8 cellular contexts compared by ENCODE assay signal in the genomic region with DNA sequence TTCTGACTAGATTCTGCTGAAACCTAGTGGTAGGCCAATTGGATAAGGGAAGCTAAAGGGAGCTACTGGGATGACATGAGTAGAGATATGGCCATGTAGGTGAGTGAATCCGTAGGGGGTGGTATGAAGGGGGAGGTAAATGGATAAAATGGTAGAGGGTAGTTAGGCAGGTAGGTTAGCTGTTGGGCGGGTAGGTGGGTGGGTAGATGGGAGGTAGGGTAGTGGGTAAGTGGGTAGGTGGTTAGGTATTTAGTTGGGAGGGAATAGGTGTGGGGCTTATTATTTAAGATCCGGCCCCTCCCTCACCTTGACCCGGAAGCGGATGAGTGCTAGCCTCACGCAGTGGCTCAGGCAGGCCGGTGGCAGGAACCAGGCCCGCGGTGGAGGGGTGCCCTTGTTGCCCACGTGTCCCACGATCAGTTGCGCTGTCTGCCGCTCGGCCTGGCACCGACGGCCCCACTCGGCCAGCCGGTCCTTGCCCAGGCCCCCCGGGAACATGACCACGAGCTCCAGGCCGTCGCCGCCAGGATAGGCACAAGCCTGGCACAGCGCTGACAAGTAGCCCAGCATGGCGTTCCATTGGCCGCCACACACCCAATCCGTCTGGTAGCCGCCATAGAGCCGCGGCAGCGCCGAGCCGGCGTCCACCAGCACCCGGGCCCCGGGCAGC. TPM values are rescaled to one million over a fixed set of nuclear protein-coding genes. Genes with fewer than 3 reads are reported as not detected.
DNase-seq lines count a peak whose midpoint lies in the region; ATAC-seq and TF ChIP-seq lines count a peak whose summit lies in the region.

No MANE protein-coding gene starts in this region.

- H3K9me2 ChIP-seq in PC-9 (ENCODE audit: insufficient read depth), result no peaks in the 10 kb centered on the region

- peaks cover 50% of the 10 kb centered on the region for H3K4me1 Mint-ChIP-seq in CD8-positive, alpha-beta T cell (ENCODE audit: low read depth)
- H3K4me1 Mint-ChIP-seq in nephron progenitor cell, result peaks cover 37% of the 10 kb centered on the region

- intact Hi-C loops in CD8-positive, alpha-beta T cell (cut with DNase I, micrococcal nuclease), result loop anchor here (1.0 to 10.0 kb wide), 11 partner anchors 138 to 1532 kb away; partner anchors contain the start of genes APEX2 (in 1 of the 2), GNL3L (in 1 of the 2), MAGED2 (in 1 of the 2) and PHF8 (in 1 of the 2)
- intact Hi-C loops in PC-9 (cut with micrococcal nuclease; ENCODE audit: unreplicated experiment) (loop anchor here (2.0 to 10.0 kb wide), 4 partner anchors 258 to 825 kb away; partner anchors contain the start of gene TSR2), stomach (cut with DNase I; ENCODE audit: low total_unique reads) (no loop called here)

- peak; percentile 24 to 74 (median 66) for DNase-seq in CD8-positive, alpha-beta T cell
- peak; percentile 52 to 54 for DNase-seq in PC-9
- DNase-seq in activated T-helper 1 cell treated with Interleukin-2 at 50 U/mL for 16 hours (ENCODE audit: low read depth), result peak; percentile 48
- DNase-seq in fibroblast of mammary gland (ENCODE audit: low read depth), result peak; percentile 17
- no peak for DNase-seq in nephron progenitor cell
- DNase-seq in stomach, result peak; percentile 65

- no peaks in the 10 kb centered on the region for H3K9me3 ChIP-seq in CD8-positive, alpha-beta T cell (ENCODE audit: low read length)
- H3K9me3 ChIP-seq in PC-9 (ENCODE audit: insufficient read depth, low read depth) (no peaks in the 10 kb centered on the region), stomach (no peaks in the 10 kb centered on the region)

- POLR2A ChIA-PET in CD8-positive, alpha-beta T cell (lab: Charles Lee), result interaction anchor here (0.7 to 2.3 kb wide), 6 partner anchors 10 to 1535 kb away, joined by 3 to 21 read pairs (median 4); partner anchors contain the start of genes MAGEH1, PHF8, RRAGB and TSR2
- POLR2A ChIA-PET in PC-9 (lab: Charles Lee; ENCODE audit: unreplicated experiment), result interaction anchor here (1.0 kb wide), 1 partner anchor 96 kb away, joined by 6 read pairs; no protein-coding TSS in a partner anchor

- no peaks in the 10 kb centered on the region for H4K20me1 ChIP-seq in PC-9 (ENCODE audit: insufficient read depth)

- peak overlapping the region; percentile 88 for H3K27ac Mint-ChIP-seq in CD8-positive, alpha-beta T cell
- no peak overlapping the region for H3K27ac Mint-ChIP-seq in nephron progenitor cell

- H3K4me3 ChIP-seq in CD8-positive, alpha-beta T cell (ENCODE audit: low read depth, low read length), result peak overlapping the region; percentile 72
- H3K4me3 ChIP-seq in PC-9 (peak overlapping the region; percentile 78), fibroblast of mammary gland (ENCODE audit: control insufficient read depth, low read depth, low read length) (peak overlapping the region; percentile 54), stomach (peak overlapping the region; percentile 65 to 96 (median 78))

- peak overlapping the region; percentile 78 for H3K4me3 Mint-ChIP-seq in CD8-positive, alpha-beta T cell
- H3K4me3 Mint-ChIP-seq in nephron progenitor cell, result peak overlapping the region; percentile 82

- peaks cover 13% of the 10 kb centered on the region for H3F3A ChIP-seq in PC-9 (ENCODE audit: insufficient read depth, low read depth)

- no peaks in the 10 kb centered on the region for H3K27me3 Mint-ChIP-seq in CD8-positive, alpha-beta T cell (ENCODE audit: low read depth)
- H3K27me3 Mint-ChIP-seq in nephron progenitor cell (ENCODE audit: low read depth, poor library complexity), result no peaks in the 10 kb centered on the region

- peak overlapping the region; percentile 98 for H3K4me2 ChIP-seq in PC-9

- peak overlapping the region; percentile 75 for H3K27ac ChIP-seq in CD8-positive, alpha-beta T cell (ENCODE audit: low read depth, low read length)
- H3K27ac ChIP-seq in PC-9 (peak overlapping the region; percentile 73), stomach (peak overlapping the region; percentile 86 to 94 (median 87))

- peaks cover 18% of the 10 kb centered on the region for H3K36me3 Mint-ChIP-seq in CD8-positive, alpha-beta T cell
- peaks cover 8% of the 10 kb centered on the region for H3K36me3 Mint-ChIP-seq in nephron progenitor cell (ENCODE audit: low read depth)

- no peaks in the 10 kb centered on the region for H3K27me3 ChIP-seq in CD8-positive, alpha-beta T cell (ENCODE audit: insufficient read depth, low read length)
- H3K27me3 ChIP-seq in PC-9 (ENCODE audit: insufficient read depth, low read depth) (no peaks in the 10 kb centered on the region), stomach (no peaks in the 10 kb centered on the region)

- CTCF ChIA-PET in CD8-positive, alpha-beta T cell (lab: Charles Lee), result interaction anchor here (0.8 to 1.4 kb wide), 3 partner anchors 10 to 138 kb away, joined by 3 read pairs; partner anchors contain the start of gene PHF8
- CTCF ChIA-PET in PC-9 (lab: Charles Lee), result interaction anchor here (0.6 kb wide), 1 partner anchor 139 kb away, joined by 4 read pairs; no protein-coding TSS in a partner anchor

- no peak for TF ChIP-seq POLR2A in stomach (IDR thresholded peaks at IDR 0.05)

- TF ChIP-seq CTCF in CD8-positive, alpha-beta T cell (IDR thresholded peaks at IDR 0.05), result no peak
- TF ChIP-seq CTCF in PC-9 (conservative IDR thresholded peaks at IDR 0.05), result no peak
- TF ChIP-seq CTCF in fibroblast of mammary gland (conservative IDR thresholded peaks at IDR 0.05; ENCODE audit: control insufficient read depth, insufficient read depth, low read depth, low read length), result no peak
- TF ChIP-seq CTCF in nephron progenitor cell (IDR thresholded peaks at IDR 0.05), result no peak
- TF ChIP-seq CTCF in stomach (IDR thresholded peaks at IDR 0.05), result no peak

- ATAC-seq in CD8-positive, alpha-beta T cell, result peak; percentile 62
- ATAC-seq in GM19395 (IDR thresholded peaks at IDR 0.05; ENCODE audit: unreplicated experiment), result peak; percentile 57
- peak; percentile 40 for ATAC-seq in HG03558 (IDR thresholded peaks at IDR 0.05; ENCODE audit: extremely low read depth, unreplicated experiment)

- BruUV-seq in PC-9 (replicated peaks; lab: Mats Ljungman, UMichigan), result no TSS peak

- H2AFZ ChIP-seq in PC-9, result peak overlapping the region; percentile 93

- H3K4me1 ChIP-seq in CD8-positive, alpha-beta T cell (ENCODE audit: insufficient read depth, low read length), result peaks cover 38% of the 10 kb centered on the region
- peaks cover 48% of the 10 kb centered on the region for H3K4me1 ChIP-seq in PC-9 (replicated peaks; ENCODE audit: insufficient read depth)
- H3K4me1 ChIP-seq in stomach, result peaks cover 0 to 46% (median 20%) of the 10 kb centered on the region in 4 donors

- TF ChIP-seq EP300 in stomach (IDR thresholded peaks at IDR 0.05), result no peak

- H3K36me3 ChIP-seq in CD8-positive, alpha-beta T cell (ENCODE audit: insufficient read depth, low read length), result peaks cover 3% of the 10 kb centered on the region
- H3K36me3 ChIP-seq in PC-9 (ENCODE audit: low read depth) (0 out of 2 replicates have a peak, but pooled peaks cover 5% of the 10 kb centered on the region), stomach (no peaks in the 10 kb centered on the region)

- 0 to 45% (median 4%) methylated on average over 1 to 36 of the region's 36 CpGs for WGBS in stomach, 5 donors

- no peaks in the 10 kb centered on the region for H3K9me3 Mint-ChIP-seq in CD8-positive, alpha-beta T cell
- peaks cover 31% of the 10 kb centered on the region for H3K9me3 Mint-ChIP-seq in nephron progenitor cell

- peaks cover 57% of the 10 kb centered on the region for H3K79me2 ChIP-seq in PC-9 (ENCODE audit: low read depth)

RNA-seq across cellular contexts. Expression of gene FAM120C, which starts 0.7 kb away (rescaled TPM):
- 10 to 100 TPM; 10.9 to 11.1 TPM for total RNA-seq in CD8-positive, alpha-beta T cell
- total RNA-seq in PC-9 (2021), result 21.6 and 22.0 TPM in 2 replicates
- 10 to 100 TPM in 2 of 5 donors, 1 to 10 TPM in 3; 2.6 to 23.9 (median 7.5) TPM for total RNA-seq in stomach
- polyA plus RNA-seq in stomach, result 1 to 10 TPM; 1.8 to 3.6 (median 2.3) TPM
